In genomic region chr12:40515041-40515825, GRCh38 we compare ENCODE assay signal across 9 cellular contexts.
DNase-seq lines count a peak whose midpoint lies in the region; ATAC-seq, FAIRE-seq and TF ChIP-seq lines count a peak whose summit lies in the region.
"Had no signal": no experiment of that assay in that cellular context is flagged by ENCODE, and none has a peak within 500 bp of the region (broad histone marks: within the 10 kb centered on the region; RNA-seq: fewer than 3 reads in every experiment).

No MANE protein-coding gene starts in this region.

- H3K9ac ChIP-seq in rectal smooth muscle tissue (ENCODE audit: low read length): no peak overlapping the region

- FAIRE-seq in GM19239 (lab: Jason Lieb, UNC): no peak
- no peak for FAIRE-seq in RCC 7860 (lab: Jason Lieb, UNC)

- no TSS peak for BruUV-seq in Caco-2 (replicated peaks; lab: Mats Ljungman, UMichigan)

- no peaks in the 10 kb centered on the region for H3K4me1 Mint-ChIP-seq in Caco-2 (ENCODE audit: low read depth, unreplicated experiment)

- peaks cover 3% of the 10 kb centered on the region; the same call in 1 of the 2 replicates for H3K9me3 ChIP-seq in Caco-2

- no peaks in the 10 kb centered on the region for H3K9me3 Mint-ChIP-seq in Caco-2 (ENCODE audit: unreplicated experiment)

- DNase-seq in GM19239 (ENCODE audit: insufficient read length, low spot score): peak; percentile 3
- DNase-seq in NCI-H82 (lab: John Stamatoyannopoulos, UW): peak; percentile 60
- DNase-seq in RCC 7860 (ENCODE audit: low spot score): no peak
- DNase-seq in Caco-2: no peak
- DNase-seq in HuH-7 (ENCODE audit: low spot score): no peak
- DNase-seq: retina had no signal

- no peak overlapping the region for H3K4me3 Mint-ChIP-seq in Caco-2 (ENCODE audit: unreplicated experiment)

- intact Hi-C loops in Caco-2 (cut with micrococcal nuclease; ENCODE audit: unreplicated experiment): no loop called here

- H3K27me3 ChIP-seq in rectal smooth muscle tissue (ENCODE audit: control insufficient read depth, insufficient read depth, low read length): no peaks in the 10 kb centered on the region
- H3K27me3 ChIP-seq in Caco-2 (replicated peaks; ENCODE audit: control insufficient read depth, insufficient read depth, low read length): no peaks in the 10 kb centered on the region

- H3K4me1 ChIP-seq in rectal smooth muscle tissue (ENCODE audit: control insufficient read depth, insufficient read depth, low read length) (peaks cover 8% of the 10 kb centered on the region), Caco-2 (no peaks in the 10 kb centered on the region)

- H3K27ac ChIP-seq in rectal smooth muscle tissue (ENCODE audit: low read depth, low read length): peak overlapping the region; percentile 59

- TF ChIP-seq CTCF in Caco-2 (IDR thresholded peaks at IDR 0.05; ENCODE audit: insufficient read depth in 1 of 2, low read depth in 1 of 2, low read length in 1 of 2, severe bottlenecking in 1 of 2, unreplicated experiment in 1 of 2): no peak

- H3K4me3 ChIP-seq in rectal smooth muscle tissue (ENCODE audit: low read length) (no peak overlapping the region), Caco-2 (ENCODE audit: low read depth, low read length) (no peak overlapping the region)

- H3K27ac Mint-ChIP-seq in Caco-2 (ENCODE audit: unreplicated experiment): no peak overlapping the region

- no peaks in the 10 kb centered on the region for H3K27me3 Mint-ChIP-seq in Caco-2 (ENCODE audit: insufficient read depth, unreplicated experiment)

- CTCF ChIA-PET in Caco-2 (lab: Charles Lee): no interaction called here

- POLR2A ChIA-PET in Caco-2 (lab: Charles Lee): no interaction called here

- H3K36me3 Mint-ChIP-seq in Caco-2 (ENCODE audit: insufficient read depth, unreplicated experiment): no peaks in the 10 kb centered on the region

- H3K36me3 ChIP-seq in rectal smooth muscle tissue (ENCODE audit: control insufficient read depth, insufficient read depth, low read length): no peaks in the 10 kb centered on the region
- H3K36me3 ChIP-seq in Caco-2 (ENCODE audit: control insufficient read depth, insufficient read depth, low read length): no peaks in the 10 kb centered on the region

- ATAC-seq in HG02973 (IDR thresholded peaks at IDR 0.05; ENCODE audit: unreplicated experiment) (peak; percentile 83), HG02763 (IDR thresholded peaks at IDR 0.05; ENCODE audit: unreplicated experiment) (no peak)

Comparison
In these comparisons a context has a peak if more than half of its experiments do, and no peak if none do; other contexts are left out.
1. DNase-seq: peak in GM19239 (single experiment) and NCI-H82 (single experiment); none in RCC 7860 (single experiment), Caco-2 (0 of 2) and HuH-7 (single experiment).